In the genomic region with DNA sequence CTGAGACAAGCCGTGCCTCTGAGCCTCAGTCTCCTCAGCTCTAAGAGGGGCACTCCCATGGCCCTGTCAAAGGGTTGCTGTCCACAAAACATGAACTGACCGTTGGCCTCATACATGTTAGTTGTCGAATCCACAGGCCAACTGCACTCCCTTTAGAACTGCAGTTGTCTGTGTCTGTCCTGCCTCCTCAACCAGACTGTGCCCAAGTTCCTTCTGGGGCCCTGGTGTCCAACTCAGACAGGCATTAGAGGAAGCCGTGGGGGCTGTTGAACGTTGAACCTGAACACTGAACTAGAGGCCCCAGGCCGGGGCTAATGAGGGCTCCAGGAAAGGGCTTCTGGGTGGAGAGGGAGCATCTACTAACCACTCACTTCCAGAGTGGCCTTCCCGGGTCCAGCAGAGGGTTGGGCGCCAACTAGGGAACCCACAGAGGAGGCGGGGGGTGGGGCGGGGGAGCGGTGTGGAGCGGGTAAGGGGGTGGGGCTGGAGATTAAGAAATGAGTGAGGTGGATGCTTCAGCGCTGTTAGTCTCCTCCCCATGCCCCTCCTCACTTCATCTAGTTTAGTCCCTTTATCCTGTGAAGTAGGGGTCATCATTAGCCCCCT, we compare ENCODE assay signal across 9 cellular contexts. TPM values are rescaled to one million over a fixed set of nuclear protein-coding genes. Genes with fewer than 3 reads are reported as not detected.
DNase-seq lines count a peak whose midpoint lies in the region; TF ChIP-seq lines count a peak whose summit lies in the region.
"Had no signal": no experiment of that assay in that cellular context is flagged by ENCODE, and none has a peak within 500 bp of the region (broad histone marks: within the 10 kb centered on the region; RNA-seq: fewer than 3 reads in every experiment).

A gene with protein sequence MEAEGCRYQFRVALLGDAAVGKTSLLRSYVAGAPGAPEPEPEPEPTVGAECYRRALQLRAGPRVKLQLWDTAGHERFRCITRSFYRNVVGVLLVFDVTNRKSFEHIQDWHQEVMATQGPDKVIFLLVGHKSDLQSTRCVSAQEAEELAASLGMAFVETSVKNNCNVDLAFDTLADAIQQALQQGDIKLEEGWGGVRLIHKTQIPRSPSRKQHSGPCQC (plus strand): TSS at position 558 of the 606 bp plus-strand sequence. CDS start 247 bp downstream, outside the sequence.

- H3K4me1 ChIP-seq in HUES6 (ENCODE audit: control insufficient read depth, insufficient read depth, low read length) (peaks cover 26% of the 10 kb centered on the region), ascending aorta (peaks cover 0 to 6% of the 10 kb centered on the region in 2 donors)

- no peak for TF ChIP-seq CTCF in GM12864 (IDR thresholded peaks at IDR 0.05; ENCODE audit: low read depth, low read length, missing control alignments)
- no peak for TF ChIP-seq CTCF in ascending aorta (IDR thresholded peaks at IDR 0.05)

- H3K4me3 ChIP-seq in GM12864 (ENCODE audit: low read depth, low read length) = peak within 1 kb of the TSS; percentile 35
- H3K4me3 ChIP-seq in HUES6 (ENCODE audit: low read depth, low read length) = peak within 1 kb of the TSS; percentile 74
- peak within 1 kb of the TSS; percentile 68 to 76 for H3K4me3 ChIP-seq in ascending aorta

- DNase-seq in GM12864 (ENCODE audit: low read depth) (no peak), ascending aorta (ENCODE audit: low spot score in 2 of 2) (peak in 1 of 2 donors; percentile 70), islet precursor cell (peak; percentile 54), NCI-H2081 (lab: John Stamatoyannopoulos, UW) (no peak), Ammon's horn (ENCODE audit: low spot score) (no peak), NCI-H526 treated with DMSO at 0.1 percent for 48 hours (lab: John Stamatoyannopoulos, UW) (no peak)
- peak; percentile 12 for DNase-seq in stimulated activated CD4-positive, alpha-beta T cell treated with anti-CD3 and anti-CD28 coated beads, Interleukin-4, amount 100 ng/mL, for 24 hours

- H3K36me3 ChIP-seq in HUES6 (ENCODE audit: control insufficient read depth, insufficient read depth, low read length) (no peaks in the 10 kb centered on the region), ascending aorta (no peaks in the 10 kb centered on the region)

- H3K27me3 ChIP-seq in HUES6 (ENCODE audit: control insufficient read depth, insufficient read depth, low read length) (peaks cover 9% of the 10 kb centered on the region), ascending aorta (no peaks in the 10 kb centered on the region)

- intact Hi-C loops in ascending aorta (cut with DNase I) = no loop called here

- H3K9ac ChIP-seq in HUES6 (ENCODE audit: low read length) = peak within 1 kb of the TSS; percentile 65

- H3K9me3 ChIP-seq in HUES6 (ENCODE audit: control insufficient read depth, insufficient read depth, low read depth, low read length) (no peaks in the 10 kb centered on the region), ascending aorta (no peaks in the 10 kb centered on the region)

- H3K27ac ChIP-seq in HUES6 (ENCODE audit: low read depth, low read length) (no peak within 1 kb of the TSS), ascending aorta (no peak within 1 kb of the TSS)

RNA-seq across cellular contexts. Expression of the gene that starts here (rescaled TPM):
- total RNA-seq in ascending aorta = not detected
- total RNA-seq: T-helper 1 cell treated with Interleukin-12 subunit alpha and Interleukin-12 subunit beta and Interleukin-4 antibody, amounts not matched to agents 30 ng/mL and 1 ng/mL, for 36 hours had no signal

Comparison
In these comparisons a context has a peak if more than half of its experiments do, and no peak if none do; other contexts are left out.
1. DNase-seq: peak in islet precursor cell (single experiment) and stimulated activated CD4-positive, alpha-beta T cell treated with anti-CD3 and anti-CD28 coated beads, Interleukin-4, amount 100 ng/mL, for 24 hours (single experiment); none in GM12864 (single experiment), NCI-H2081 (0 of 2), Ammon's horn (single experiment) and NCI-H526 treated with DMSO at 0.1 percent for 48 hours (single experiment).
2. Peak in every context shown above with its lines, with median percentiles within 50 percentile points of each other: H3K4me3 ChIP-seq.